ENCODE assay signal across 22 cellular contexts in the genomic region with DNA sequence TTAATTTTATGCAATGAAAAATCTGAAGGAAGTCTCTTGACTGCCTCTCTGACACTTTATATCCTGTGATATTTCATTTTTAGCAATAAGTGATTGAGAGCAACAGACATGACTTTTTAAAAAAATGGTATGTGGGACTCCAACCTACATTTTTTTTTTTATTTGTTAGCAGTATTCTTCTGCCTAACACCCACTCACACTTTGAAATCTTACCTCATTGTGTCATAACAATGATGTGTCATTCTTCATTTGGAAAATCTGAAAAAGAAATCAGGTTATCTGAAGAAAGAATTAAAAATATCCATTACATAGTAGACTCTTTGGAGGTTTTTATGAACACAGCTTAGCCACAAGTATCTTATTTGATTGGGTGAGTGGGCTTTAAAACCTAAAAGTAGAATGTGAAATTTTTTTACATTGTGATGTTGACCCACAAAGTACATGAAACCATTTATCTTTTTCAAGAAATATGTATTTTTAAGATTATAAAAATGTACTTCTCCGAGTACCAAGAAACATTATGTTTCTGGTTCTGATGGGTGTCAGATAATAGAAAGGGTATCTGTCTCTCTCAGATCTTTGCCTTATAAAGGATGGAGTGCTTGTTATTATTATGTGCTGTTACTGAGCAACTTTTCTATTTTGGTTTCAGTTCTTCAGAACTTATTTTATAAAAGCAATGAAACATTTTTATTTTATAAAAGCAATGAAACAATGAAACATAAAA.
DNase-seq lines count a peak whose midpoint lies in the region; ATAC-seq, FAIRE-seq and TF ChIP-seq lines count a peak whose summit lies in the region.
"Had no signal": no experiment of that assay in that cellular context is flagged by ENCODE, and none has a peak within 500 bp of the region (broad histone marks: within the 10 kb centered on the region; RNA-seq: fewer than 3 reads in every experiment).

No MANE protein-coding gene starts in this region.

- CTCF ChIA-PET in MCF 10A (lab: Yijun Ruan, JAX): no interaction called here

- no peak for TF ChIP-seq CTCF in MCF 10A (IDR thresholded peaks at IDR 0.05; ENCODE audit: unreplicated experiment)
- no peak for TF ChIP-seq CTCF in breast epithelium (IDR thresholded peaks at IDR 0.05)
- TF ChIP-seq CTCF in astrocyte (IDR thresholded peaks at IDR 0.05; ENCODE audit: insufficient read depth, low read depth, low read length): no peak

- H3K4me1 Mint-ChIP-seq in MCF 10A (ENCODE audit: insufficient read depth, unreplicated experiment) (peaks cover 12% of the 10 kb centered on the region), astrocyte (ENCODE audit: low read depth, unreplicated experiment) (no peaks in the 10 kb centered on the region)
- H3K4me1 Mint-ChIP-seq: IgD-negative memory B cell had no signal

- no peaks in the 10 kb centered on the region for H4K20me1 ChIP-seq in astrocyte (ENCODE audit: insufficient read depth, low read length)

- H3K27me3 Mint-ChIP-seq in MCF 10A (ENCODE audit: insufficient read depth, unreplicated experiment) (no peaks in the 10 kb centered on the region), astrocyte (ENCODE audit: low read depth, unreplicated experiment) (no peaks in the 10 kb centered on the region)
- H3K27me3 Mint-ChIP-seq: stimulated activated naive B cell treated with anti-CD40 and anti-IgM and Interleukin-4, amounts not matched to agents 10 μg/mL and 1 μg/mL and 100 μg/mL, for 72 hours had no signal

- H3K4me3 Mint-ChIP-seq in MCF 10A (ENCODE audit: unreplicated experiment) (no peak overlapping the region), astrocyte (ENCODE audit: unreplicated experiment) (no peak overlapping the region)
- H3K4me3 Mint-ChIP-seq: IgD-negative memory B cell; natural killer cell; stimulated activated naive B cell treated with anti-CD40 and anti-IgM and Interleukin-4, amounts not matched to agents 10 μg/mL and 1 μg/mL and 100 μg/mL, for 72 hours had no signal

- TF ChIP-seq POLR2A in breast epithelium (IDR thresholded peaks at IDR 0.05): no peak

- H3K9me3 ChIP-seq in breast epithelium (peaks cover 0 to 8% of the 10 kb centered on the region in 2 donors), astrocyte (ENCODE audit: insufficient read depth, low read depth, low read length) (no peaks in the 10 kb centered on the region)
- H3K9me3 ChIP-seq: thyroid gland had no signal

- no peak for ATAC-seq in GM19395 (IDR thresholded peaks at IDR 0.05; ENCODE audit: unreplicated experiment)
- ATAC-seq: esophagus mucosa; GM12878; left cardiac atrium; natural killer cell; stimulated activated naive B cell treated with anti-CD40 and anti-IgM and Interleukin-4, amounts not matched to agents 10 μg/mL and 1 μg/mL and 100 μg/mL, for 72 hours had no signal

- no peaks in the 10 kb centered on the region for H3K79me2 ChIP-seq in astrocyte (ENCODE audit: insufficient read depth, low read length)

- H3K4me1 ChIP-seq in breast epithelium (no peaks in the 10 kb centered on the region), astrocyte (ENCODE audit: insufficient read depth, low read length) (no peaks in the 10 kb centered on the region)
- H3K4me1 ChIP-seq: thyroid gland had no signal

- intact Hi-C loops in MCF 10A (cut with micrococcal nuclease) (no loop called here), breast epithelium (cut with DNase I; ENCODE audit: low total_unique reads) (no loop called here)

- no peak overlapping the region for H2AFZ ChIP-seq in astrocyte (ENCODE audit: low read depth, low read length)

- H3K27ac ChIP-seq in breast epithelium (no peak overlapping the region), astrocyte (ENCODE audit: low read depth, low read length) (no peak overlapping the region)
- H3K27ac ChIP-seq: thyroid gland had no signal

- no peak for FAIRE-seq in astrocyte (lab: Jason Lieb, UNC)
- FAIRE-seq: GM12878 had no signal

- no peak overlapping the region for H3K9ac ChIP-seq in astrocyte (ENCODE audit: low read length)

- H3K27ac Mint-ChIP-seq in MCF 10A (ENCODE audit: low read depth, unreplicated experiment) (peak overlapping the region; percentile 20), astrocyte (ENCODE audit: unreplicated experiment) (no peak overlapping the region)
- H3K27ac Mint-ChIP-seq: IgD-negative memory B cell; natural killer cell; stimulated activated naive B cell treated with anti-CD40 and anti-IgM and Interleukin-4, amounts not matched to agents 10 μg/mL and 1 μg/mL and 100 μg/mL, for 72 hours had no signal

- in situ Hi-C loops in G401 (cut with HindIII; ENCODE audit: low sequenced_read_pairs): no loop called here

- H3K36me3 Mint-ChIP-seq in MCF 10A (ENCODE audit: insufficient read depth, unreplicated experiment) (no peaks in the 10 kb centered on the region), astrocyte (ENCODE audit: low read depth, unreplicated experiment) (no peaks in the 10 kb centered on the region)
- H3K36me3 Mint-ChIP-seq: IgD-negative memory B cell had no signal

- POLR2A ChIA-PET in MCF 10A (lab: Yijun Ruan, JAX): interaction anchor here (0.5 to 0.7 kb wide), 2 partner anchors 14 to 75 kb away, joined by 3 to 4 read pairs; no protein-coding TSS in a partner anchor

- no TSS peak for BruUV-seq in MCF 10A (replicated peaks; lab: Mats Ljungman, UMichigan)

- no peaks in the 10 kb centered on the region for H3K36me3 ChIP-seq in breast epithelium
- H3K36me3 ChIP-seq in astrocyte (ENCODE audit: insufficient read depth, low read length): no peaks in the 10 kb centered on the region
- H3K36me3 ChIP-seq: thyroid gland had no signal

- H3K4me2 ChIP-seq in astrocyte (ENCODE audit: low read length): no peak overlapping the region

- no peaks in the 10 kb centered on the region for H3K27me3 ChIP-seq in breast epithelium
- no peaks in the 10 kb centered on the region for H3K27me3 ChIP-seq in astrocyte (ENCODE audit: insufficient read depth, low read length)
- H3K27me3 ChIP-seq: thyroid gland had no signal

- peaks cover 8% of the 10 kb centered on the region for H3K9me3 Mint-ChIP-seq in MCF 10A (ENCODE audit: unreplicated experiment)
- H3K9me3 Mint-ChIP-seq in astrocyte (ENCODE audit: unreplicated experiment): peaks cover 2% of the 10 kb centered on the region

- peak; percentile 25 for DNase-seq in MCF 10A (ENCODE audit: unreplicated experiment)
- no peak for DNase-seq in breast epithelium (ENCODE audit: low spot score in 2 of 2)
- peak; percentile 62 for DNase-seq in astrocyte (ENCODE audit: low read depth)
- peak; percentile 74 for DNase-seq in iris pigment epithelial cell (ENCODE audit: low read depth)
- DNase-seq in G401 (ENCODE audit: low spot score): no peak
- DNase-seq in NCI-H446 (lab: John Stamatoyannopoulos, UW): no peak
- DNase-seq: activated CD4-positive, alpha-beta T cell treated with anti-CD3 and anti-CD28 coated beads for 48 hours; amygdala; central memory CD4-positive, alpha-beta T cell; effector CD8-positive, alpha-beta T cell; left cardiac atrium; mesendoderm; natural killer cell; NCI-H1436; NCI-H69; RPMI8226; stimulated activated naive B cell treated with anti-CD40 and anti-IgM and Interleukin-4, amounts not matched to agents 10 μg/mL and 1 μg/mL and 100 μg/mL, for 72 hours; thyroid gland had no signal

- H3K4me3 ChIP-seq in breast epithelium: no peak overlapping the region
- H3K4me3 ChIP-seq in astrocyte (ENCODE audit: insufficient read depth, low read depth, low read length): no peak overlapping the region
- H3K4me3 ChIP-seq: GM12878, thyroid gland had no signal

Comparison
In these comparisons a context has a peak if more than half of its experiments do, and no peak if none do; other contexts are left out.
1. DNase-seq: peak in MCF 10A (single experiment), astrocyte (single experiment) and iris pigment epithelial cell (single experiment); none in breast epithelium (0 of 2), G401 (single experiment) and NCI-H446 (0 of 2).